1 cellular context compared by ENCODE assay signal in the genomic region with DNA sequence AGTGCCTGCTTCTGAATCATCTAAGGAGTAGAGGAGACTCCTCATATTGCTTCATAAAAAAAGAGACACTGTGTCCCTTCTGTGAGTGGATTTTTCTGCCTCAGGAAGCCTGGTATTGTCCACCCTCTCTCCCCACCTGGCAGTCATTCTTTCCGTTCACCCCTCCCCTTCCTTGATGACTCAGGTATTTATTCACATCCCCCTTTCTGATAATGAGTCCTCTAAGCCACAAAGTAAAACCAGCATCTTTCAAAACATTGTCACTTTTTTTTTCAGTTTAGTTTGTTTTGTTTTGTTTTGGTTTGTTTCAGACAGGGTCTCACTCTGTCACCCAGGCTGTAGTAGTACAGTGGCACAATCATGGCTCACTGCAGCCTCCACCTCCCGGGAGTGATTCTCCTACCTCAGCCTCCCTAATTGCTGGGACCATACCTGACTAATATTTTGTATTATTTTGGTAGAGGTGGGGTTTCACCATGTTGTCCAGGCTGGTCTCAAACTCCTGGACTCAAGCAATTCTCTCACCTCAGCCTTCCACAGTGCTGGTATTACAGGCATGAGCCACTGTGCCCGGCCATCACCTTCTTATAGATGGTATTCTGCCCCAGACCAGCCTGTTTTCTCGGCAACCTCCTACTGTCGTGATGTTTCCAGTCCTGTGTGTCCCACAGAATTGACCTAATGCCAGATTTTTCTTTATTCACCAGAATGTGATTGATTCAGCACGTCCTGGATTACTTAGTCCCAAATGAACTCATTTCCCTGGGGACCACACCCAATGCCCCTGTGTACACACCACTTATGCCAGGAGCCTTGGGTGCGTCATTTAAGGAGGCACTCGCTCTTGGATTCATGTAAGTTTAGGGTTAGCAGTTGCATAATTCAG.
A peak's percentile ranks its signal among the peaks of the same experiment; 100 is the strongest.
TF ChIP-seq lines count a peak whose summit lies in the region.

No MANE protein-coding gene starts in this region.

TF ChIP-seq in HEK293, 187 proteins besides CTCF, POLR2A, EP300 and RAD21 (continued from another document):
- TF ChIP-seq, protein P1, sequence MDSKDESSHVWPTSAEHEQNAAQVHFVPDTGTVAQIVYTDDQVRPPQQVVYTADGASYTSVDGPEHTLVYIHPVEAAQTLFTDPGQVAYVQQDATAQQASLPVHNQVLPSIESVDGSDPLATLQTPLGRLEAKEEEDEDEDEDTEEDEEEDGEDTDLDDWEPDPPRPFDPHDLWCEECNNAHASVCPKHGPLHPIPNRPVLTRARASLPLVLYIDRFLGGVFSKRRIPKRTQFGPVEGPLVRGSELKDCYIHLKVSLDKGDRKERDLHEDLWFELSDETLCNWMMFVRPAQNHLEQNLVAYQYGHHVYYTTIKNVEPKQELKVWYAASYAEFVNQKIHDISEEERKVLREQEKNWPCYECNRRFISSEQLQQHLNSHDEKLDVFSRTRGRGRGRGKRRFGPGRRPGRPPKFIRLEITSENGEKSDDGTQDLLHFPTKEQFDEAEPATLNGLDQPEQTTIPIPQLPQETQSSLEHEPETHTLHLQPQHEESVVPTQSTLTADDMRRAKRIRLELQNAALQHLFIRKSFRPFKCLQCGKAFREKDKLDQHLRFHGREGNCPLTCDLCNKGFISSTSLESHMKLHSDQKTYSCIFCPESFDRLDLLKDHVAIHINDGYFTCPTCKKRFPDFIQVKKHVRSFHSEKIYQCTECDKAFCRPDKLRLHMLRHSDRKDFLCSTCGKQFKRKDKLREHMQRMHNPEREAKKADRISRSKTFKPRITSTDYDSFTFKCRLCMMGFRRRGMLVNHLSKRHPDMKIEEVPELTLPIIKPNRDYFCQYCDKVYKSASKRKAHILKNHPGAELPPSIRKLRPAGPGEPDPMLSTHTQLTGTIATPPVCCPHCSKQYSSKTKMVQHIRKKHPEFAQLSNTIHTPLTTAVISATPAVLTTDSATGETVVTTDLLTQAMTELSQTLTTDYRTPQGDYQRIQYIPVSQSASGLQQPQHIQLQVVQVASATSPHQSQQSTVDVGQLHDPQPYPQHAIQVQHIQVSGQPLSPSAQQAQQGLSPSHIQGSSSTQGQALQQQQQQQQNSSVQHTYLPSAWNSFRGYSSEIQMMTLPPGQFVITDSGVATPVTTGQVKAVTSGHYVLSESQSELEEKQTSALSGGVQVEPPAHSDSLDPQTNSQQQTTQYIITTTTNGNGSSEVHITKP (tag by site-specific recombination; IDR thresholded peaks at IDR 0.05) = peak; percentile 68
- 0 out of 2 replicates have a peak, but pooled peaks have one; percentile 47 for TF ChIP-seq PRDM1 (tag by site-specific recombination; IDR thresholded peaks at IDR 0.05)
- TF ChIP-seq, protein P2, sequence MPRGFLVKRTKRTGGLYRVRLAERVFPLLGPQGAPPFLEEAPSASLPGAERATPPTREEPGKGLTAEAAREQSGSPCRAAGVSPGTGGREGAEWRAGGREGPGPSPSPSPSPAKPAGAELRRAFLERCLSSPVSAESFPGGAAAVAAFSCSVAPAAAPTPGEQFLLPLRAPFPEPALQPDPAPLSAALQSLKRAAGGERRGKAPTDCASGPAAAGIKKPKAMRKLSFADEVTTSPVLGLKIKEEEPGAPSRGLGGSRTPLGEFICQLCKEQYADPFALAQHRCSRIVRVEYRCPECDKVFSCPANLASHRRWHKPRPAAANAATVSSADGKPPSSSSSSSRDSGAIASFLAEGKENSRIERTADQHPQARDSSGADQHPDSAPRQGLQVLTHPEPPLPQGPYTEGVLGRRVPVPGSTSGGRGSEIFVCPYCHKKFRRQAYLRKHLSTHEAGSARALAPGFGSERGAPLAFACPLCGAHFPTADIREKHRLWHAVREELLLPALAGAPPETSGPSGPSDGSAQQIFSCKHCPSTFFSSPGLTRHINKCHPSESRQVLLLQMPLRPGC (tag by site-specific recombination; IDR thresholded peaks at IDR 0.05) = no peak
- peak; percentile 82 for TF ChIP-seq MYNN (tag by site-specific recombination; IDR thresholded peaks at IDR 0.05; ENCODE audit: borderline replicate concordance)
- TF ChIP-seq ZNF423 (tag by site-specific recombination; IDR thresholded peaks at IDR 0.05) = peak; percentile 65
- 0 out of 2 replicates have a peak, but pooled peaks have one; percentile 10 for TF ChIP-seq ZNF366 (tag by site-specific recombination; conservative IDR thresholded peaks at IDR 0.05)
- no peak for TF ChIP-seq ZNF510 (tag by site-specific recombination; IDR thresholded peaks at IDR 0.05; ENCODE audit: insufficient replicate concordance)
- 0 out of 2 replicates have a peak, but pooled peaks have one; percentile 30 for TF ChIP-seq ZNF184 (tag by site-specific recombination; IDR thresholded peaks at IDR 0.05)
- TF ChIP-seq ZNF747 (tag by site-specific recombination; IDR thresholded peaks at IDR 0.05) = no peak
- TF ChIP-seq, protein P3, sequence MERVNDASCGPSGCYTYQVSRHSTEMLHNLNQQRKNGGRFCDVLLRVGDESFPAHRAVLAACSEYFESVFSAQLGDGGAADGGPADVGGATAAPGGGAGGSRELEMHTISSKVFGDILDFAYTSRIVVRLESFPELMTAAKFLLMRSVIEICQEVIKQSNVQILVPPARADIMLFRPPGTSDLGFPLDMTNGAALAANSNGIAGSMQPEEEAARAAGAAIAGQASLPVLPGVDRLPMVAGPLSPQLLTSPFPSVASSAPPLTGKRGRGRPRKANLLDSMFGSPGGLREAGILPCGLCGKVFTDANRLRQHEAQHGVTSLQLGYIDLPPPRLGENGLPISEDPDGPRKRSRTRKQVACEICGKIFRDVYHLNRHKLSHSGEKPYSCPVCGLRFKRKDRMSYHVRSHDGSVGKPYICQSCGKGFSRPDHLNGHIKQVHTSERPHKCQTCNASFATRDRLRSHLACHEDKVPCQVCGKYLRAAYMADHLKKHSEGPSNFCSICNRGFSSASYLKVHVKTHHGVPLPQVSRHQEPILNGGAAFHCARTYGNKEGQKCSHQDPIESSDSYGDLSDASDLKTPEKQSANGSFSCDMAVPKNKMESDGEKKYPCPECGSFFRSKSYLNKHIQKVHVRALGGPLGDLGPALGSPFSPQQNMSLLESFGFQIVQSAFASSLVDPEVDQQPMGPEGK (tag by site-specific recombination; IDR thresholded peaks at IDR 0.05) = peak; percentile 49
- TF ChIP-seq, protein P4, sequence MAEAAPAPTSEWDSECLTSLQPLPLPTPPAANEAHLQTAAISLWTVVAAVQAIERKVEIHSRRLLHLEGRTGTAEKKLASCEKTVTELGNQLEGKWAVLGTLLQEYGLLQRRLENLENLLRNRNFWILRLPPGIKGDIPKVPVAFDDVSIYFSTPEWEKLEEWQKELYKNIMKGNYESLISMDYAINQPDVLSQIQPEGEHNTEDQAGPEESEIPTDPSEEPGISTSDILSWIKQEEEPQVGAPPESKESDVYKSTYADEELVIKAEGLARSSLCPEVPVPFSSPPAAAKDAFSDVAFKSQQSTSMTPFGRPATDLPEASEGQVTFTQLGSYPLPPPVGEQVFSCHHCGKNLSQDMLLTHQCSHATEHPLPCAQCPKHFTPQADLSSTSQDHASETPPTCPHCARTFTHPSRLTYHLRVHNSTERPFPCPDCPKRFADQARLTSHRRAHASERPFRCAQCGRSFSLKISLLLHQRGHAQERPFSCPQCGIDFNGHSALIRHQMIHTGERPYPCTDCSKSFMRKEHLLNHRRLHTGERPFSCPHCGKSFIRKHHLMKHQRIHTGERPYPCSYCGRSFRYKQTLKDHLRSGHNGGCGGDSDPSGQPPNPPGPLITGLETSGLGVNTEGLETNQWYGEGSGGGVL (tag by site-specific recombination; IDR thresholded peaks at IDR 0.05) = peak; percentile 49
- TF ChIP-seq, protein P5, sequence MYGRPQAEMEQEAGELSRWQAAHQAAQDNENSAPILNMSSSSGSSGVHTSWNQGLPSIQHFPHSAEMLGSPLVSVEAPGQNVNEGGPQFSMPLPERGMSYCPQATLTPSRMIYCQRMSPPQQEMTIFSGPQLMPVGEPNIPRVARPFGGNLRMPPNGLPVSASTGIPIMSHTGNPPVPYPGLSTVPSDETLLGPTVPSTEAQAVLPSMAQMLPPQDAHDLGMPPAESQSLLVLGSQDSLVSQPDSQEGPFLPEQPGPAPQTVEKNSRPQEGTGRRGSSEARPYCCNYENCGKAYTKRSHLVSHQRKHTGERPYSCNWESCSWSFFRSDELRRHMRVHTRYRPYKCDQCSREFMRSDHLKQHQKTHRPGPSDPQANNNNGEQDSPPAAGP (tag by site-specific recombination; IDR thresholded peaks at IDR 0.05) = peak; percentile 89
- no peak for TF ChIP-seq KLF7 (tag by site-specific recombination; IDR thresholded peaks at IDR 0.05; ENCODE audit: borderline replicate concordance)
- peak; percentile 61; the same call in 1 of the 2 replicates for TF ChIP-seq SALL2 (tag by site-specific recombination; IDR thresholded peaks at IDR 0.05; ENCODE audit: borderline replicate concordance)
- no peak for TF ChIP-seq ZNF654 (tag by site-specific recombination; IDR thresholded peaks at IDR 0.05; ENCODE audit: low read depth)
- TF ChIP-seq, protein P6, sequence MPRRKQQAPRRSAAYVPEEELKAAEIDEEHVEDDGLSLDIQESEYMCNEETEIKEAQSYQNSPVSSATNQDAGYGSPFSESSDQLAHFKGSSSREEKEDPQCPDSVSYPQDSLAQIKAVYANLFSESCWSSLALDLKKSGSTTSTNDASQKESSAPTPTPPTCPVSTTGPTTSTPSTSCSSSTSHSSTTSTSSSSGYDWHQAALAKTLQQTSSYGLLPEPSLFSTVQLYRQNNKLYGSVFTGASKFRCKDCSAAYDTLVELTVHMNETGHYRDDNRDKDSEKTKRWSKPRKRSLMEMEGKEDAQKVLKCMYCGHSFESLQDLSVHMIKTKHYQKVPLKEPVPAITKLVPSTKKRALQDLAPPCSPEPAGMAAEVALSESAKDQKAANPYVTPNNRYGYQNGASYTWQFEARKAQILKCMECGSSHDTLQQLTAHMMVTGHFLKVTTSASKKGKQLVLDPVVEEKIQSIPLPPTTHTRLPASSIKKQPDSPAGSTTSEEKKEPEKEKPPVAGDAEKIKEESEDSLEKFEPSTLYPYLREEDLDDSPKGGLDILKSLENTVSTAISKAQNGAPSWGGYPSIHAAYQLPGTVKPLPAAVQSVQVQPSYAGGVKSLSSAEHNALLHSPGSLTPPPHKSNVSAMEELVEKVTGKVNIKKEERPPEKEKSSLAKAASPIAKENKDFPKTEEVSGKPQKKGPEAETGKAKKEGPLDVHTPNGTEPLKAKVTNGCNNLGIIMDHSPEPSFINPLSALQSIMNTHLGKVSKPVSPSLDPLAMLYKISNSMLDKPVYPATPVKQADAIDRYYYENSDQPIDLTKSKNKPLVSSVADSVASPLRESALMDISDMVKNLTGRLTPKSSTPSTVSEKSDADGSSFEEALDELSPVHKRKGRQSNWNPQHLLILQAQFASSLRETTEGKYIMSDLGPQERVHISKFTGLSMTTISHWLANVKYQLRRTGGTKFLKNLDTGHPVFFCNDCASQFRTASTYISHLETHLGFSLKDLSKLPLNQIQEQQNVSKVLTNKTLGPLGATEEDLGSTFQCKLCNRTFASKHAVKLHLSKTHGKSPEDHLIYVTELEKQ (tag by site-specific recombination; IDR thresholded peaks at IDR 0.05; ENCODE audit: borderline replicate concordance) = 0 out of 2 replicates have a peak, but pooled peaks have one; percentile 16
- TF ChIP-seq, protein P7, sequence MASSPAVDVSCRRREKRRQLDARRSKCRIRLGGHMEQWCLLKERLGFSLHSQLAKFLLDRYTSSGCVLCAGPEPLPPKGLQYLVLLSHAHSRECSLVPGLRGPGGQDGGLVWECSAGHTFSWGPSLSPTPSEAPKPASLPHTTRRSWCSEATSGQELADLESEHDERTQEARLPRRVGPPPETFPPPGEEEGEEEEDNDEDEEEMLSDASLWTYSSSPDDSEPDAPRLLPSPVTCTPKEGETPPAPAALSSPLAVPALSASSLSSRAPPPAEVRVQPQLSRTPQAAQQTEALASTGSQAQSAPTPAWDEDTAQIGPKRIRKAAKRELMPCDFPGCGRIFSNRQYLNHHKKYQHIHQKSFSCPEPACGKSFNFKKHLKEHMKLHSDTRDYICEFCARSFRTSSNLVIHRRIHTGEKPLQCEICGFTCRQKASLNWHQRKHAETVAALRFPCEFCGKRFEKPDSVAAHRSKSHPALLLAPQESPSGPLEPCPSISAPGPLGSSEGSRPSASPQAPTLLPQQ (tag by site-specific recombination; IDR thresholded peaks at IDR 0.05) = peak; percentile 61; the same call in 1 of the 2 replicates
- TF ChIP-seq ZSCAN30 (tag by site-specific recombination; IDR thresholded peaks at IDR 0.05) = no peak
- peak; percentile 78 for TF ChIP-seq ZXDB (tag by site-specific recombination; IDR thresholded peaks at IDR 0.05)
TF ChIP-seq in HEK293: peak in this region for 29.
